Comparison of ENCODE assay signal across 8 cellular contexts in the genomic region with DNA sequence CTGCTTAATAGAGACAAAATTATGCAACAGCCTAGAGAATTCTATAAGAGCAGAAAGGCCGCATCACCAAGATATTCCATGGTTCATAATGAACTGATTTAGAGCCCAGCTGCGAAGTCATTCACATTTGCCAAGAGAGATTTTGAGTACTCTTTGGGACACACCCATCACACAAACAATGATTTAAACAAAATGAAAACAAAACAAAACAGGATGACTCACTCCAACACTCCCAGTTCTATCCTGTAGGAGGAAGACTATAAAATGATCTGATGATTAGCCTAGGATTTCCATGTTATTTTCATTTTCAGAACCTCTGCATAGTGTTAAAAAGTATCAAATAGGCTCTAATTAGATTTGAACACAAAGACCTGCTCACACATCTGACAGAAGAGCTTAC.
A peak's percentile ranks its signal among the peaks of the same experiment; 100 is the strongest.
DNase-seq lines count a peak whose midpoint lies in the region; ATAC-seq, FAIRE-seq and TF ChIP-seq lines count a peak whose summit lies in the region.

No MANE protein-coding gene starts in this region.

- no peak for TF ChIP-seq CTCF in brain (conservative IDR thresholded peaks at IDR 0.05)
- TF ChIP-seq CTCF in upper lobe of left lung (IDR thresholded peaks at IDR 0.05), result peak in 5 of 6 experiments; percentile 19 to 47 (median 28)

- H3K27me3 ChIP-seq in upper lobe of left lung, result no peaks in the 10 kb centered on the region

- whole genome bisulfite sequencing in upper lobe of left lung, 2 donors, result 57 to 73% methylated on average over 2 of the region's 2 CpGs

- H3K4me3 ChIP-seq in upper lobe of left lung, result no peak overlapping the region

- peak overlapping the region in 2 of 4 donors; percentile 1 to 21 for H3K27ac ChIP-seq in upper lobe of left lung

- no peaks in the 10 kb centered on the region for H3K9me3 ChIP-seq in upper lobe of left lung

- no peaks in the 10 kb centered on the region for H3K9me3 Mint-ChIP-seq in brain

- peaks cover 0 to 16% (median 0%) of the 10 kb centered on the region in 4 donors for H3K36me3 ChIP-seq in upper lobe of left lung

- TF ChIP-seq EP300 in upper lobe of left lung (IDR thresholded peaks at IDR 0.05), result no peak

- no peak for TF ChIP-seq POLR2A in upper lobe of left lung (IDR thresholded peaks at IDR 0.05)

- H3K4me1 Mint-ChIP-seq in brain, result peaks cover 57% of the 10 kb centered on the region

- H3K4me1 ChIP-seq in upper lobe of left lung, result peaks cover 8 to 36% (median 28%) of the 10 kb centered on the region in 4 donors

- H3K4me3 Mint-ChIP-seq in brain, result peak overlapping the region in 1 of 5 experiments; percentile 10

- no peak for FAIRE-seq in RCC 7860 (lab: Jason Lieb, UNC)

- peak overlapping the region in 4 of 5 experiments; percentile 10 to 78 (median 37) for H3K27ac Mint-ChIP-seq in brain

- no peaks in the 10 kb centered on the region for H3K27me3 Mint-ChIP-seq in brain

- H3K36me3 Mint-ChIP-seq in brain, result peaks cover 54% of the 10 kb centered on the region

- peak in 1 of 2 donors; percentile 68 for ATAC-seq in upper lobe of left lung (ENCODE audit: low FRiP score in 2 of 2)

- peak; percentile 4 for DNase-seq in SIG-M5 treated with dmso at 0.1 percent for 504 hours (lab: John Stamatoyannopoulos, UW; ENCODE audit: unreplicated experiment)
- DNase-seq in SIG-M5 (lab: John Stamatoyannopoulos, UW), result no peak
- DNase-seq in inferior parietal cortex (ENCODE audit: extremely low spot score), result peak; percentile 79
- DNase-seq in upper lobe of left lung, result no peak
- DNase-seq in RCC 7860 (ENCODE audit: low spot score), result no peak
- DNase-seq in Kasumi-1 (lab: John Stamatoyannopoulos, UW), result no peak
- no peak for DNase-seq in HUDEP-2 (lab: John Stamatoyannopoulos, UW; ENCODE audit: unreplicated experiment in 76 of 76)

Comparison
In these comparisons a context has a peak if more than half of its experiments do, and no peak if none do; other contexts are left out.
1. DNase-seq: peak in SIG-M5 treated with dmso at 0.1 percent for 504 hours (single experiment) and inferior parietal cortex (single experiment); none in SIG-M5 (single experiment), upper lobe of left lung (0 of 2), RCC 7860 (single experiment), Kasumi-1 (0 of 2) and HUDEP-2 (0 of 76).
2. CTCF ChIP-seq: peak in upper lobe of left lung (5 of 6); none in brain (0 of 2).